8 cellular contexts compared by ENCODE assay signal in genomic region chrX:19566359-19567141, GRCh38. TPM values are rescaled to one million over a fixed set of nuclear protein-coding genes. Genes with fewer than 3 reads are reported as not detected.
A peak's percentile ranks its signal among the peaks of the same experiment; 100 is the strongest.
DNase-seq lines count a peak whose midpoint lies in the region; ATAC-seq lines count a peak whose summit lies in the region.

No MANE protein-coding gene starts in this region.

- DNase-seq in activated naive CD4-positive, alpha-beta T cell treated with Interleukin-2 at 50 U/mL for 16 hours = peak; percentile 33
- no peak for DNase-seq in activated naive CD4-positive, alpha-beta T cell (lab: John Stamatoyannopoulos, UW)
- DNase-seq in UCSD-AML1 (lab: John Stamatoyannopoulos, UW; ENCODE audit: unreplicated experiment) (peak; percentile 70), immature natural killer cell (peak; percentile 10 to 35 (median 14)), NCI-H1092 treated with DMSO at 0.1 percent for 48 hours (lab: John Stamatoyannopoulos, UW) (no peak), NCI-H82 (lab: John Stamatoyannopoulos, UW) (no peak)

- peak overlapping the region; percentile 42 to 77 (median 73) for H3K27ac Mint-ChIP-seq in immature natural killer cell

- ATAC-seq in HG03520 (IDR thresholded peaks at IDR 0.05; ENCODE audit: unreplicated experiment) (peak; percentile 72), GM21367 (IDR thresholded peaks at IDR 0.05; ENCODE audit: unreplicated experiment) (no peak)

- peaks cover 0 to 5% (median 0%) of the 10 kb centered on the region in 3 donors for H3K36me3 Mint-ChIP-seq in immature natural killer cell

- no peaks in the 10 kb centered on the region for H3K9me3 Mint-ChIP-seq in immature natural killer cell

- H3K4me3 Mint-ChIP-seq in immature natural killer cell = peak overlapping the region in 2 of 5 donors; percentile 22 to 44

- peaks cover 18 to 39% of the 10 kb centered on the region in 2 donors for H3K4me1 Mint-ChIP-seq in immature natural killer cell

- peaks cover 0 to 7% (median 4%) of the 10 kb centered on the region in 3 donors for H3K27me3 Mint-ChIP-seq in immature natural killer cell (ENCODE audit: low read depth in 3 of 3)

RNA-seq across cellular contexts. Expression of gene MAP3K15, which starts 51.2 kb away (rescaled TPM):
- polyA plus RNA-seq in immature natural killer cell = not detected

Comparison
In these comparisons a context has a peak if more than half of its experiments do, and no peak if none do; other contexts are left out.
1. DNase-seq: peak in activated naive CD4-positive, alpha-beta T cell treated with Interleukin-2 at 50 U/mL for 16 hours (single experiment), UCSD-AML1 (single experiment) and immature natural killer cell (3 of 3); none in activated naive CD4-positive, alpha-beta T cell (0 of 4), NCI-H1092 treated with DMSO at 0.1 percent for 48 hours (single experiment) and NCI-H82 (single experiment).